ENCODE assay signal across 2 cellular contexts in the genomic region with DNA sequence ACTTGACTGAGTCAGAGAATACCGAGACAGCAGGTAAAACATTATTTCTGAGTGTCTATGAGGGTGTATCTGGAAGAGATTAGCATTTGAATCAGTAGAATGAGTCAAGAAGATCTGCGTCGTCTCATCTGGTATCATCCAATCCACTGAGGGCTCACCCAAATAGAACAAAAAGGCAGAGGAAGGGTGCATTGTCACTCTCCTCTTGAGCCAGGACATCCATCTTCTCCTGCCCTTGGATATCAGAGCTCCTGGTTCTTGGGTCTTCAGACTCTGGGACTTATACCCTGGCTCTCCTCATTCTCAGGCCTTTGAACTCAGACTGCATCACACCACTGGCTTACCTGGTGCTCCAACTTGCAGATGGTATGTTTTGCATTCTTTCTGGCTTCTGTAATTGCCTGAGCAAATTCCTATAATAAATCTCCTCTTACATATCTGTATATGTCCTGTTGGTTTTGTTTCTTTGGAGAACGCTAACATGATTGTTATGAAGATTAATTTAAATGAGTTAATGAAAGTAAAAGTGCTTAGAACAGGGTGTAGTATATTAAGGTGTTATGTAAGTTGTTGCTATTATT.
TF ChIP-seq lines count a peak whose summit lies in the region.

No MANE protein-coding gene starts in this region.

TF ChIP-seq in SK-N-SH treated with all-trans-retinoic acid at 6 μM for 48 hours, 23 proteins besides CTCF, POLR2A, EP300 and RAD21:
- TF ChIP-seq, protein P1, sequence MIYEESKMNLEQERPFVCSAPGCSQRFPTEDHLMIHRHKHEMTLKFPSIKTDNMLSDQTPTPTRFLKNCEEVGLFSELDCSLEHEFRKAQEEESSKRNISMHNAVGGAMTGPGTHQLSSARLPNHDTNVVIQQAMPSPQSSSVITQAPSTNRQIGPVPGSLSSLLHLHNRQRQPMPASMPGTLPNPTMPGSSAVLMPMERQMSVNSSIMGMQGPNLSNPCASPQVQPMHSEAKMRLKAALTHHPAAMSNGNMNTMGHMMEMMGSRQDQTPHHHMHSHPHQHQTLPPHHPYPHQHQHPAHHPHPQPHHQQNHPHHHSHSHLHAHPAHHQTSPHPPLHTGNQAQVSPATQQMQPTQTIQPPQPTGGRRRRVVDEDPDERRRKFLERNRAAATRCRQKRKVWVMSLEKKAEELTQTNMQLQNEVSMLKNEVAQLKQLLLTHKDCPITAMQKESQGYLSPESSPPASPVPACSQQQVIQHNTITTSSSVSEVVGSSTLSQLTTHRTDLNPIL (CRISPR knock-in tag; IDR thresholded peaks at IDR 0.05; ENCODE audit: low read depth) = peak; percentile 49; the same call in 1 of the 2 replicates
- TF ChIP-seq ZFP30 (CRISPR knock-in tag; IDR thresholded peaks at IDR 0.05) (no peak), ISL1 (CRISPR knock-in tag; IDR thresholded peaks at IDR 0.05) (peak; percentile 78), GLIS3 (CRISPR knock-in tag; IDR thresholded peaks at IDR 0.05) (no peak)

TF ChIP-seq in HepG2, 621 proteins besides CTCF, POLR2A, EP300 and RAD21:
- TF ChIP-seq ZNF678 (CRISPR knock-in tag; IDR thresholded peaks at IDR 0.05) = no peak
- TF ChIP-seq, protein P2, sequence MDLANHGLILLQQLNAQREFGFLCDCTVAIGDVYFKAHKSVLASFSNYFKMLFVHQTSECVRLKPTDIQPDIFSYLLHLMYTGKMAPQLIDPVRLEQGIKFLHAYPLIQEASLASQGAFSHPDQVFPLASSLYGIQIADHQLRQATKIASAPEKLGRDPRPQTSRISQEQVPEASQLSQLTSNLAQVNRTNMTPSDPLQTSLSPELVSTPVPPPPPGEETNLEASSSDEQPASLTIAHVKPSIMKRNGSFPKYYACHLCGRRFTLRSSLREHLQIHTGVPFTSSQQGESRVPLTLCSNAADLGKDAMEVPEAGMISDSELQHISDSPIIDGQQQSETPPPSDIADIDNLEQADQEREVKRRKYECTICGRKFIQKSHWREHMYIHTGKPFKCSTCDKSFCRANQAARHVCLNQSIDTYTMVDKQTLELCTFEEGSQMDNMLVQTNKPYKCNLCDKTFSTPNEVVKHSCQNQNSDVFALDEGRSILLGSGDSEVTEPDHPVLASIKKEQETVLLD (CRISPR knock-in tag; IDR thresholded peaks at IDR 0.05; ENCODE audit: low read depth) = no peak
- TF ChIP-seq ZNF30 (CRISPR knock-in tag; IDR thresholded peaks at IDR 0.05) = no peak
- TF ChIP-seq ZNF484 (CRISPR knock-in tag; IDR thresholded peaks at IDR 0.05; ENCODE audit: borderline replicate concordance, low read depth) = no peak
- no peak for TF ChIP-seq ZNF709 (CRISPR knock-in tag; IDR thresholded peaks at IDR 0.05)
- TF ChIP-seq REXO4 (CRISPR knock-in tag; IDR thresholded peaks at IDR 0.05; ENCODE audit: borderline replicate concordance) = no peak
- no peak for TF ChIP-seq ZNF256 (CRISPR knock-in tag; conservative IDR thresholded peaks at IDR 0.05)
- no peak for TF ChIP-seq ZNF883 (CRISPR knock-in tag; IDR thresholded peaks at IDR 0.05; ENCODE audit: not compliant biosample characterization)
TF ChIP-seq in HepG2: peak in this region for 0.
